ENCODE assay signal across 1 cellular context in the genomic region with DNA sequence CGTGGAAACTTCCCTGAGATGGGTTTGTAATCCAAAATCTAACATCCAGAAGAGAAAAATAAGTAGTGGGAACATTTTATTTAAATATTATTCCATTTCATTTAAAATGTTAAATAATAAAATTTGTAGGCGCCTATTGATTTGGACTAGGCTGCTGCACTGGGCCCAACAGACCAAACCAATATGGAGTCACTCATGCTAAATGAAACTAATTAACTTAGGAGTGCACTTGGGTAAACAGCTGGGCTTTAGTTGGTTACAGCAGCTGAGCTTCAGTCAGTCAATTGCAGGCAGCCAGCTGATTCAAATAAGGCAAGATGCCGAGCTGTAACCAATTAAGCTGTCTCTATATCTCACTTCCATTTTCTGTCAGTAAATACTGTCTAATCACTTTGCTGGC.
TF ChIP-seq lines count a peak whose summit lies in the region.

No MANE protein-coding gene starts in this region.

TF ChIP-seq in GM12878, 131 proteins besides CTCF, POLR2A, EP300 and RAD21 (continued from another document):
- TF ChIP-seq, protein P1, sequence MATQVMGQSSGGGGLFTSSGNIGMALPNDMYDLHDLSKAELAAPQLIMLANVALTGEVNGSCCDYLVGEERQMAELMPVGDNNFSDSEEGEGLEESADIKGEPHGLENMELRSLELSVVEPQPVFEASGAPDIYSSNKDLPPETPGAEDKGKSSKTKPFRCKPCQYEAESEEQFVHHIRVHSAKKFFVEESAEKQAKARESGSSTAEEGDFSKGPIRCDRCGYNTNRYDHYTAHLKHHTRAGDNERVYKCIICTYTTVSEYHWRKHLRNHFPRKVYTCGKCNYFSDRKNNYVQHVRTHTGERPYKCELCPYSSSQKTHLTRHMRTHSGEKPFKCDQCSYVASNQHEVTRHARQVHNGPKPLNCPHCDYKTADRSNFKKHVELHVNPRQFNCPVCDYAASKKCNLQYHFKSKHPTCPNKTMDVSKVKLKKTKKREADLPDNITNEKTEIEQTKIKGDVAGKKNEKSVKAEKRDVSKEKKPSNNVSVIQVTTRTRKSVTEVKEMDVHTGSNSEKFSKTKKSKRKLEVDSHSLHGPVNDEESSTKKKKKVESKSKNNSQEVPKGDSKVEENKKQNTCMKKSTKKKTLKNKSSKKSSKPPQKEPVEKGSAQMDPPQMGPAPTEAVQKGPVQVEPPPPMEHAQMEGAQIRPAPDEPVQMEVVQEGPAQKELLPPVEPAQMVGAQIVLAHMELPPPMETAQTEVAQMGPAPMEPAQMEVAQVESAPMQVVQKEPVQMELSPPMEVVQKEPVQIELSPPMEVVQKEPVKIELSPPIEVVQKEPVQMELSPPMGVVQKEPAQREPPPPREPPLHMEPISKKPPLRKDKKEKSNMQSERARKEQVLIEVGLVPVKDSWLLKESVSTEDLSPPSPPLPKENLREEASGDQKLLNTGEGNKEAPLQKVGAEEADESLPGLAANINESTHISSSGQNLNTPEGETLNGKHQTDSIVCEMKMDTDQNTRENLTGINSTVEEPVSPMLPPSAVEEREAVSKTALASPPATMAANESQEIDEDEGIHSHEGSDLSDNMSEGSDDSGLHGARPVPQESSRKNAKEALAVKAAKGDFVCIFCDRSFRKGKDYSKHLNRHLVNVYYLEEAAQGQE (IDR thresholded peaks at IDR 0.05; ENCODE audit: low read depth, low read length) = no peak
- no peak for TF ChIP-seq HDAC6 (IDR thresholded peaks at IDR 0.05; ENCODE audit: unreplicated experiment)
